ENCODE assay signal across 10 cellular contexts in genomic region chr10:75405201-75406143, GRCh38. TPM values are rescaled to one million over a fixed set of nuclear protein-coding genes. Genes with fewer than 3 reads are reported as not detected.
DNase-seq lines count a peak whose midpoint lies in the region; ATAC-seq, FAIRE-seq and TF ChIP-seq lines count a peak whose summit lies in the region.
"Had no signal": no experiment of that assay in that cellular context is flagged by ENCODE, and none has a peak within 500 bp of the region (broad histone marks: within the 10 kb centered on the region; RNA-seq: fewer than 3 reads in every experiment).

No MANE protein-coding gene starts in this region.

- H3K4me1 ChIP-seq in KMS-11 (ENCODE audit: low read depth, poor library complexity, severe bottlenecking): peaks cover 5% of the 10 kb centered on the region
- H3K4me1 ChIP-seq in colonic mucosa: peaks cover 5% of the 10 kb centered on the region
- peaks cover 13% of the 10 kb centered on the region for H3K4me1 ChIP-seq in mucosa of descending colon (ENCODE audit: low read depth)

- H3K27ac ChIP-seq in KMS-11 (no peak overlapping the region), colonic mucosa (no peak overlapping the region)

- H3K4me2 ChIP-seq in KMS-11: peak overlapping the region; percentile 99; the same call in 1 of the 2 replicates

- H3K9ac ChIP-seq in KMS-11: no peak overlapping the region
- H3K9ac ChIP-seq in colonic mucosa (ENCODE audit: low read depth in 2 of 2, low read length in 2 of 2): peak overlapping the region in 1 of 2 donors; percentile 86

- H3K27me3 ChIP-seq in KMS-11 (ENCODE audit: insufficient read depth, low read depth): no peaks in the 10 kb centered on the region
- peaks cover 15% of the 10 kb centered on the region for H3K27me3 ChIP-seq in colonic mucosa

- H2AFZ ChIP-seq in KMS-11 (ENCODE audit: low read depth): no peak overlapping the region

- FAIRE-seq in GM19239 (lab: Jason Lieb, UNC): no peak

- intact Hi-C loops in colonic mucosa (cut with DNase I) (loop anchor here (10.0 kb wide), 1 partner anchor 369 kb away; no protein-coding TSS in a partner anchor), mucosa of descending colon (cut with DNase I, micrococcal nuclease) (loop anchor here in 1 of 2 donors (10.0 kb wide), 1 partner anchor 99 kb away; no protein-coding TSS in a partner anchor), posterior vena cava (cut with DNase I) (loop anchor here (10.0 kb wide), 3 partner anchors 249 to 899 kb away; no protein-coding TSS in a partner anchor)

- no peaks in the 10 kb centered on the region for H4K20me1 ChIP-seq in KMS-11 (ENCODE audit: insufficient read depth)

- no peaks in the 10 kb centered on the region for H3K9me3 ChIP-seq in colonic mucosa
- H3K9me3 ChIP-seq in mucosa of descending colon: no peaks in the 10 kb centered on the region

- H3K4me3 ChIP-seq in AG10803 (ENCODE audit: low read length) (peak overlapping the region; percentile 99), KMS-11 (IDR thresholded peaks at IDR 0.05; ENCODE audit: insufficient read depth, low read depth, low read length) (no peak overlapping the region), colonic mucosa (no peak overlapping the region), mucosa of descending colon (no peak overlapping the region)

- no peak for TF ChIP-seq CTCF in AG10803 (conservative IDR thresholded peaks at IDR 0.05; ENCODE audit: low read length)
- no peak for TF ChIP-seq CTCF in KMS-11 (conservative IDR thresholded peaks at IDR 0.05; ENCODE audit: low read depth, low read length)
- TF ChIP-seq CTCF in colonic mucosa (IDR thresholded peaks at IDR 0.05): no peak
- TF ChIP-seq CTCF in mucosa of descending colon (IDR thresholded peaks at IDR 0.05): no peak

- H3K36me3 ChIP-seq in KMS-11 (ENCODE audit: insufficient read depth) (no peaks in the 10 kb centered on the region), colonic mucosa (no peaks in the 10 kb centered on the region), mucosa of descending colon (ENCODE audit: low read depth) (no peaks in the 10 kb centered on the region)

- ATAC-seq in mucosa of descending colon (no peak), HG02885 (IDR thresholded peaks at IDR 0.05; ENCODE audit: poor library complexity, unreplicated experiment) (no peak)
- ATAC-seq: activated CD4-positive, alpha-beta T cell treated with anti-CD3 and anti-CD28 coated beads for 36 hours had no signal

- no peak for DNase-seq in AG10803 (ENCODE audit: low read depth)
- peak; percentile 40 for DNase-seq in colonic mucosa
- peak; percentile 32 to 60 (median 56) for DNase-seq in mucosa of descending colon
- DNase-seq in GM19239 (ENCODE audit: insufficient read length, low spot score): no peak
- DNase-seq in SHP77 treated with DMSO at 0.1 percent for 48 hours (lab: John Stamatoyannopoulos, UW): no peak
- no peak for DNase-seq in posterior vena cava (ENCODE audit: low spot score)
- DNase-seq: activated CD4-positive, alpha-beta T cell treated with anti-CD3 and anti-CD28 coated beads for 36 hours; DMS153 had no signal

- peaks cover 7% of the 10 kb centered on the region for H3K79me2 ChIP-seq in KMS-11 (ENCODE audit: insufficient read depth, low read depth)

RNA-seq across cellular contexts. Expression of gene ZNF503, which starts 3.9 kb away (rescaled TPM):
- 1 to 10 TPM; 3.6 to 8.0 TPM for total RNA-seq in colonic mucosa
- 10 to 100 TPM in 1 of 3 donors, 1 to 10 TPM in 2; 3.7 to 32.3 (median 6.1) TPM for total RNA-seq in mucosa of descending colon
- total RNA-seq in posterior vena cava: 10 to 100 TPM; 27.9 to 36.0 TPM

RNA-seq across cellular contexts. Expression of gene LRMDA, which starts 26.0 kb away (rescaled TPM):
- total RNA-seq in colonic mucosa: 1 to 10 TPM; 2.5 to 5.2 TPM
- total RNA-seq in mucosa of descending colon: 10 to 100 TPM in 2 of 3 donors, 1 to 10 TPM in 1; 9.4 to 14.9 (median 10.3) TPM
- total RNA-seq in posterior vena cava: 10 to 100 TPM; 14.4 to 18.0 TPM
- total RNA-seq: activated CD4-positive, alpha-beta T cell treated with anti-CD3 and anti-CD28 coated beads for 36 hours had no signal

Comparison
In these comparisons a context has a peak if more than half of its experiments do, and no peak if none do; other contexts are left out.
1. DNase-seq: peak in colonic mucosa (single experiment) and mucosa of descending colon (3 of 3); none in AG10803 (single experiment), GM19239 (single experiment), SHP77 treated with DMSO at 0.1 percent for 48 hours (single experiment) and posterior vena cava (single experiment).